In genomic region chr7:64562246-64562620, GRCh38 we compare ENCODE assay signal across 7 cellular contexts. TPM values are rescaled to one million over a fixed set of nuclear protein-coding genes. Genes with fewer than 3 reads are reported as not detected.
DNase-seq lines count a peak whose midpoint lies in the region; ATAC-seq and TF ChIP-seq lines count a peak whose summit lies in the region.

No MANE protein-coding gene starts in this region.

- H3K4me3 ChIP-seq in RWPE2 (ENCODE audit: severe bottlenecking) (peak overlapping the region; percentile 64), esophagus squamous epithelium (peak overlapping the region; percentile 77 to 83 (median 80)), gastrocnemius medialis (peak overlapping the region; percentile 65 to 82 (median 72))

- H3K27me3 ChIP-seq in RWPE2 (ENCODE audit: insufficient read depth, poor library complexity, severe bottlenecking) = no peaks in the 10 kb centered on the region
- no peaks in the 10 kb centered on the region for H3K27me3 ChIP-seq in esophagus squamous epithelium
- no peaks in the 10 kb centered on the region for H3K27me3 ChIP-seq in gastrocnemius medialis

- 8 to 11% methylated on average over 4 of the region's 4 CpGs for WGBS in esophagus squamous epithelium, 2 donors

- no peaks in the 10 kb centered on the region for H3K9me3 ChIP-seq in RWPE2 (ENCODE audit: severe bottlenecking)
- H3K9me3 ChIP-seq in esophagus squamous epithelium = no peaks in the 10 kb centered on the region
- H3K9me3 ChIP-seq in gastrocnemius medialis = no peaks in the 10 kb centered on the region

- H3K27ac ChIP-seq in RWPE2 (ENCODE audit: poor library complexity, severe bottlenecking) (peak overlapping the region; percentile 63), esophagus squamous epithelium (peak overlapping the region; percentile 85 to 93 (median 90)), gastrocnemius medialis (peak overlapping the region; percentile 85 to 90 (median 88))

- no peak for TF ChIP-seq CTCF in RWPE2 (IDR thresholded peaks at IDR 0.05; ENCODE audit: poor library complexity, severe bottlenecking)
- no peak for TF ChIP-seq CTCF in esophagus squamous epithelium (IDR thresholded peaks at IDR 0.05)
- no peak for TF ChIP-seq CTCF in gastrocnemius medialis (IDR thresholded peaks at IDR 0.05 in 4 of 5, conservative IDR thresholded peaks at IDR 0.05 in 1 of 5)

- TF ChIP-seq POLR2A in esophagus squamous epithelium (IDR thresholded peaks at IDR 0.05) = no peak
- TF ChIP-seq POLR2A in gastrocnemius medialis (IDR thresholded peaks at IDR 0.05) = no peak

- intact Hi-C loops in esophagus squamous epithelium (cut with DNase I) (no loop called here), gastrocnemius medialis (cut with DNase I; ENCODE audit: low total_unique reads) (loop anchor here (2.0 to 10.0 kb wide), 3 partner anchors 103 to 813 kb away; partner anchors contain the start of genes ZNF107, ZNF736 and ZNF92)

- peak; percentile 1 for ATAC-seq in GM21390 (IDR thresholded peaks at IDR 0.05; ENCODE audit: unreplicated experiment)
- ATAC-seq in RWPE2 (ENCODE audit: low read depth) = no peak
- ATAC-seq in gastrocnemius medialis = no peak
- no peak for ATAC-seq in HG03095 (IDR thresholded peaks at IDR 0.05; ENCODE audit: unreplicated experiment)
- no peak for ATAC-seq in HG02938 (IDR thresholded peaks at IDR 0.05; ENCODE audit: unreplicated experiment)

- H3K4me1 ChIP-seq in RWPE2 (ENCODE audit: insufficient read depth, poor library complexity, severe bottlenecking) (peaks cover 13% of the 10 kb centered on the region), esophagus squamous epithelium (peaks cover 8 to 58% (median 20%) of the 10 kb centered on the region in 3 donors), gastrocnemius medialis (peaks cover 32 to 40% of the 10 kb centered on the region in 2 donors)

- no peak for DNase-seq in RWPE2 (ENCODE audit: low spot score)
- no peak for DNase-seq in esophagus squamous epithelium (lab: John Stamatoyannopoulos, UW)
- no peak for DNase-seq in gastrocnemius medialis
- DNase-seq in SKM-1 treated with dmso at 0.1 percent for 144 hours (lab: John Stamatoyannopoulos, UW; ENCODE audit: unreplicated experiment) = no peak

- in situ Hi-C loops in gastrocnemius medialis (cut with MboI; ENCODE audit: low sequenced_read_pairs in 4 of 4) = loop anchor here (25.0 kb wide), 3 partner anchors 250 to 650 kb away; partner anchors contain the start of gene ZNF736 (in 3 of the 4)

- H3K36me3 ChIP-seq in RWPE2 (ENCODE audit: low read depth) (peaks cover 29% of the 10 kb centered on the region), esophagus squamous epithelium (peaks cover 0 to 7% (median 0%) of the 10 kb centered on the region in 3 donors), gastrocnemius medialis (no peaks in the 10 kb centered on the region)

RNA-seq across cellular contexts. Expression of gene ZNF680, which starts 0.6 kb away (rescaled TPM):
- 10 to 100 TPM in 1 of 4 donors, 1 to 10 TPM in 3; 5.5 to 10.3 (median 7.4) TPM for total RNA-seq in esophagus squamous epithelium
- total RNA-seq in gastrocnemius medialis = 10 to 100 TPM; 10.0 to 34.3 (median 14.2) TPM
